8 cellular contexts compared by ENCODE assay signal in the genomic region with DNA sequence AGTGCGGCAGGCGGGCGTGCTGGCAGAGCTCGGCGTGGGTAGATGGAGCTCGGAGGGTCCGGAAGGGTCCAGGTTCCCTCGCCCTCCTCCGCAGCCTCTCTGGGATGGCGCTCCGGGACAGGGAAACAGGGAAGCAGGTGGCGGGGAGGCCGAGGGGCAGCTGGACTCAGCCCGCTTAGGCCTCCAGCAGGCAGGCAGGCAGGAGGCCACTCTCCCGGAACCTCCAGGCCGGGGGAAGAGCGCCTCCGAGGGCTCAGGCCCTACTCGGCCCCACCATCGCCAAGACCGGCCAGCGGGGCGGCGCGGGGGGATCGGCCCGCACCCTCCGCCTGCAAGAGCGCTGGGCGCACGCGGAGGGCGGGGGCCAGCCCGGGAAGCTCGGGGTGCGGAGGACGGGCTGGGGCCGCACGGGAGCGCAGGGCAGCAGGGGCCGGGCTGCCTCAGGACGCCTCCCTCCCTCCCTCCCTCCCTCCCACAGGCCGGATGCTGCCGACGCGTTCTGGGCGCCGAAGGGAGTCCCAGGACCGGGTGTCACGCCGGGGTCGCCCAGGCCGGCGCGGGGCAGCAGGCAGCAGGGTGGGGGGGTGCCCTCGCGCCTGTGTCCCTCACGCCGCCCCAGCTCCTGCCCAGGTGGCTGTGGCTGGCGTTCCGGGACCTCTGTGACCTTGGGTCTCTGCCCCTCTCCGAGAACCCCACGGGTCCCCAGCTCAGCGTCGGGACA. TPM values are rescaled to one million over a fixed set of nuclear protein-coding genes. Genes with fewer than 3 reads are reported as not detected.
A peak's percentile ranks its signal among the peaks of the same experiment; 100 is the strongest.
DNase-seq lines count a peak whose midpoint lies in the region; ATAC-seq, FAIRE-seq and TF ChIP-seq lines count a peak whose summit lies in the region.

No MANE protein-coding gene starts in this region.

- H3K9me3 ChIP-seq in OCI-LY1 (ENCODE audit: low read length) (no peaks in the 10 kb centered on the region), HepG2 (ENCODE audit: low read length) (no peaks in the 10 kb centered on the region), subcutaneous abdominal adipose tissue (ENCODE audit: control insufficient read depth in 5 of 5, low read length in 5 of 5) (no peaks in the 10 kb centered on the region)

- H3K4me3 ChIP-seq in OCI-LY1 (ENCODE audit: low read depth, low read length, poor library complexity, severe bottlenecking) (peak overlapping the region; percentile 76), cardiac fibroblast (replicated peaks in 1 of 2; ENCODE audit: low read depth in 2 of 2, low read length in 2 of 2) (peak overlapping the region; percentile 70 to 84), HepG2 (replicated peaks in 1 of 3; ENCODE audit: insufficient read depth in 1 of 3, low read depth in 2 of 3, low read length in 3 of 3) (peak overlapping the region; percentile 60 to 95 (median 82)), subcutaneous abdominal adipose tissue (ENCODE audit: low read depth in 1 of 5, low read length in 5 of 5) (peak overlapping the region in 4 of 5 donors; percentile 64 to 80 (median 74))

- peak overlapping the region; percentile 84 for H3K4me2 ChIP-seq in OCI-LY1 (ENCODE audit: low read length)
- H3K4me2 ChIP-seq in HepG2 (ENCODE audit: low read depth, low read length) = peak overlapping the region; percentile 75

- H3K4me3 Mint-ChIP-seq in activated T-cell treated with anti-CD3 and anti-CD28 coated beads, Interleukin-2, amount 50 U/mL, for 24 hours = peak overlapping the region; percentile 83

- FAIRE-seq in HepG2 (lab: Jason Lieb, UNC) = no peak

- H3K27ac Mint-ChIP-seq in activated T-cell treated with anti-CD3 and anti-CD28 coated beads, Interleukin-2, amount 50 U/mL, for 24 hours = peak overlapping the region; percentile 81

- BruUV-seq in HepG2 (replicated peaks; lab: Mats Ljungman, UMichigan) = no TSS peak

- no peak overlapping the region for H3K27ac ChIP-seq in OCI-LY1 (ENCODE audit: low read depth, low read length, poor library complexity, severe bottlenecking)
- H3K27ac ChIP-seq in HepG2 (ENCODE audit: extremely low read length, insufficient read depth, low read length) = peak overlapping the region; percentile 89
- H3K27ac ChIP-seq in subcutaneous abdominal adipose tissue (ENCODE audit: low read depth, low read length) = peak overlapping the region; percentile 65

- TF ChIP-seq EP300 in HepG2 (IDR thresholded peaks at IDR 0.05; ENCODE audit: low read depth in 2 of 2, low read length in 2 of 2) = no peak
- no peak for TF ChIP-seq EP300 in HepG2 (CRISPR knock-in tag; IDR thresholded peaks at IDR 0.05; ENCODE audit: borderline replicate concordance)

- no peak for DNase-seq in activated T-cell treated with anti-CD3 and anti-CD28 coated beads, Interleukin-2, amount 50 U/mL, for 24 hours
- DNase-seq in activated T-cell treated with anti-CD3 and anti-CD28 coated beads, Interleukin-2, amount 50 U/mL, for 1 hour = no peak
- peak; percentile 51 to 55 for DNase-seq in cardiac fibroblast (ENCODE audit: low read depth in 2 of 2)
- no peak for DNase-seq in HepG2 (ENCODE audit: low spot score)
- DNase-seq in NCI-H1694 treated with DMSO at 0.1 percent for 48 hours (lab: John Stamatoyannopoulos, UW) = no peak

- H3K79me2 ChIP-seq in OCI-LY1 (ENCODE audit: insufficient read depth, low read length) = no peaks in the 10 kb centered on the region
- peaks cover 27% of the 10 kb centered on the region for H3K79me2 ChIP-seq in HepG2 (ENCODE audit: insufficient read depth, low read length)

- POLR2A ChIA-PET in HepG2 (lab: Yijun Ruan, JAX) = interaction anchor here (1.0 to 8.6 kb wide), 5 partner anchors 13 to 105 kb away, joined by 3 to 115 read pairs (median 7); a partner anchor contains a TSS

- no peaks in the 10 kb centered on the region for H3K9me2 ChIP-seq in OCI-LY1 (ENCODE audit: low read depth, low read length)

- 3% methylated on average over 11 of the region's 65 CpGs for WGBS in HepG2 (ENCODE audit: low lambda C conversion rate)

- peaks cover 39% of the 10 kb centered on the region for H3K4me1 Mint-ChIP-seq in activated T-cell treated with anti-CD3 and anti-CD28 coated beads, Interleukin-2, amount 50 U/mL, for 24 hours (ENCODE audit: low read depth)

- no peaks in the 10 kb centered on the region; the same call in 1 of the 2 replicates for H3K36me3 ChIP-seq in OCI-LY1 (ENCODE audit: insufficient read depth, low read length)
- H3K36me3 ChIP-seq in HepG2 (replicated peaks in 1 of 2; ENCODE audit: control insufficient read depth in 1 of 2, insufficient read depth in 2 of 2, low read length in 2 of 2) = peaks cover 9 to 14% of the 10 kb centered on the region in 2 experiments; a peak in 3 of 5 replicates
- peaks cover 0 to 11% (median 7%) of the 10 kb centered on the region in 5 donors for H3K36me3 ChIP-seq in subcutaneous abdominal adipose tissue (ENCODE audit: control insufficient read depth in 5 of 5, insufficient read depth in 5 of 5, low read length in 5 of 5)

- CTCF ChIA-PET in HepG2 (lab: Yijun Ruan, JAX; ENCODE audit: low intra/inter-chr PET ratio, low total read pairs) = no interaction called here

- H3K27me3 ChIP-seq in OCI-LY1 (ENCODE audit: insufficient read depth, low read length) = no peaks in the 10 kb centered on the region
- no peaks in the 10 kb centered on the region for H3K27me3 ChIP-seq in HepG2 (ENCODE audit: control insufficient read depth in 1 of 2, insufficient read depth in 2 of 2, low read length in 2 of 2)
- H3K27me3 ChIP-seq in subcutaneous abdominal adipose tissue (ENCODE audit: control insufficient read depth in 5 of 5, insufficient read depth in 4 of 5, low read length in 5 of 5) = no peaks in the 10 kb centered on the region

- peak; percentile 20 for ATAC-seq in HG02678 (IDR thresholded peaks at IDR 0.05; ENCODE audit: unreplicated experiment)
- ATAC-seq in HepG2 = peak; percentile 2

- peaks cover 11% of the 10 kb centered on the region for H3K36me3 Mint-ChIP-seq in activated T-cell treated with anti-CD3 and anti-CD28 coated beads, Interleukin-2, amount 50 U/mL, for 24 hours (ENCODE audit: low read depth)

- intact Hi-C loops in HepG2 (cut with micrococcal nuclease; ENCODE audit: unreplicated experiment) = loop anchor here (2.0 kb wide), 2 partner anchors 13 to 21 kb away; no protein-coding TSS in a partner anchor

- H3F3A ChIP-seq in OCI-LY1 (ENCODE audit: insufficient read depth, low read length) = no peaks in the 10 kb centered on the region

- TF ChIP-seq POLR2A in HepG2 (IDR thresholded peaks at IDR 0.05; ENCODE audit: insufficient read depth in 1 of 2, low read depth in 2 of 2, low read length in 2 of 2) = no peak

- TF ChIP-seq RAD21 in HepG2 (CRISPR knock-in tag; IDR thresholded peaks at IDR 0.05) = no peak

- no peaks in the 10 kb centered on the region for H4K20me1 ChIP-seq in OCI-LY1 (ENCODE audit: insufficient read depth, low read length)
- H4K20me1 ChIP-seq in HepG2 (ENCODE audit: insufficient read depth, low read length) = peaks cover 20% of the 10 kb centered on the region; the same call in 1 of the 2 replicates

- H3K27me3 Mint-ChIP-seq in activated T-cell treated with anti-CD3 and anti-CD28 coated beads, Interleukin-2, amount 50 U/mL, for 24 hours = no peaks in the 10 kb centered on the region

- no peaks in the 10 kb centered on the region for H3K9me3 Mint-ChIP-seq in activated T-cell treated with anti-CD3 and anti-CD28 coated beads, Interleukin-2, amount 50 U/mL, for 24 hours

- H2AFZ ChIP-seq in OCI-LY1 (ENCODE audit: low read length) (no peak overlapping the region), HepG2 (ENCODE audit: low read length) (no peak overlapping the region)

- H3K9ac ChIP-seq in OCI-LY1 (ENCODE audit: low read length) = peak overlapping the region; percentile 83
- peak overlapping the region; percentile 86 for H3K9ac ChIP-seq in HepG2 (ENCODE audit: insufficient read depth, low read depth, low read length)
- H3K9ac ChIP-seq in subcutaneous abdominal adipose tissue (ENCODE audit: low read length in 5 of 5) = peak overlapping the region in 4 of 5 donors; percentile 18 to 81 (median 74)

- peaks cover 15% of the 10 kb centered on the region for H3K4me1 ChIP-seq in OCI-LY1 (ENCODE audit: insufficient read depth, low read length, severe bottlenecking)
- H3K4me1 ChIP-seq in HepG2 (ENCODE audit: insufficient read depth, low read length) = peaks cover 43% of the 10 kb centered on the region
- H3K4me1 ChIP-seq in subcutaneous abdominal adipose tissue (ENCODE audit: control insufficient read depth in 5 of 5, insufficient read depth in 5 of 5, low read length in 5 of 5) = peaks cover 1 to 41% (median 32%) of the 10 kb centered on the region in 5 donors

- TF ChIP-seq CTCF in OCI-LY1 (IDR thresholded peaks at IDR 0.05; ENCODE audit: low read length) = no peak
- TF ChIP-seq CTCF in cardiac fibroblast (IDR thresholded peaks at IDR 0.05; ENCODE audit: low read depth, low read length) = no peak
- TF ChIP-seq CTCF in HepG2 (CRISPR knock-in tag; IDR thresholded peaks at IDR 0.05) = 0 out of 2 replicates have a peak, but pooled peaks have one; percentile 14

- in situ Hi-C loops in HepG2 (cut with HindIII; ENCODE audit: extremely low pct_ligation_motif_present, low pct_unique_long_range_greater_than_20kb) = no loop called here

RNA-seq across cellular contexts. Expression of a gene that starts 1.0 kb away (rescaled TPM):
- total RNA-seq in HepG2 (2016; rRNA removed; fragmentation: Illumina TruSeq; extraction: Trizol) = 69.2 and 93.5 TPM in 2 replicates
- 62.1 and 64.9 TPM in 2 replicates for total RNA-seq in HepG2 (2016; cell fraction: cytosol; rRNA removed; fragmentation: Illumina TruSeq; extraction: Trizol; ENCODE audit: low read depth)
- 62.4 and 88.8 TPM in 2 replicates for total RNA-seq in HepG2 (2016; cell fraction: insoluble cytoplasmic fraction; rRNA removed; fragmentation: Illumina TruSeq; extraction: Trizol)
- total RNA-seq in HepG2 (2016; cell fraction: membrane; rRNA removed; fragmentation: Illumina TruSeq; extraction: Trizol) = 158 and 164 TPM in 2 replicates
- 79.6 and 99.8 TPM in 2 replicates for total RNA-seq in HepG2 (2016; cell fraction: nucleus; rRNA removed; fragmentation: Illumina TruSeq; extraction: Trizol)
- 130 and 170 TPM in 2 replicates for polyA plus RNA-seq in HepG2 (2011; rRNA removed)
- 134 and 140 TPM in 2 replicates for polyA plus RNA-seq in HepG2 (2011; cell fraction: cytosol; rRNA removed)
- polyA plus RNA-seq in HepG2 (2011; cell fraction: nucleus; rRNA removed) = 514 and 596 TPM in 2 replicates
- polyA plus RNA-seq in HepG2 (2012) = 117 and 181 TPM in 2 replicates
- 82.9 and 88.8 TPM in 2 replicates for polyA plus RNA-seq in HepG2 (2016; cell fraction: cytosol; fragmentation: Illumina TruSeq; extraction: Trizol; ENCODE audit: low read depth)
- 78.6 and 97.2 TPM in 2 replicates for polyA plus RNA-seq in HepG2 (2016; cell fraction: insoluble cytoplasmic fraction; fragmentation: Illumina TruSeq; extraction: Trizol; ENCODE audit: low read depth)
- polyA plus RNA-seq in HepG2 (2016; cell fraction: membrane; fragmentation: Illumina TruSeq; extraction: Trizol; ENCODE audit: low read depth) = 156 and 172 TPM in 2 replicates
- 171 and 174 TPM in 2 replicates for polyA plus RNA-seq in HepG2 (2016; cell fraction: nucleus; fragmentation: Illumina TruSeq; extraction: Trizol; ENCODE audit: insufficient read depth, low read depth)
- 166 and 188 TPM in 2 replicates for polyA minus RNA-seq in HepG2 (2011; rRNA and poly(A)+ RNA removed; ENCODE audit: low replicate concordance)
- 100 and 102 TPM in 2 replicates for polyA minus RNA-seq in HepG2 (2011; cell fraction: cytosol; rRNA and poly(A)+ RNA removed)
- 118 and 140 TPM in 2 replicates for polyA minus RNA-seq in HepG2 (2011; cell fraction: nucleus; rRNA and poly(A)+ RNA removed)

RNA-seq across cellular contexts. Expression of a gene that starts 11.9 kb away (rescaled TPM):
- 0.35 TPM in 1 of 2 replicates, not detected in the other for total RNA-seq in HepG2 (2016; rRNA removed; fragmentation: Illumina TruSeq; extraction: Trizol)
- total RNA-seq in HepG2 (2016; cell fraction: cytosol; rRNA removed; fragmentation: Illumina TruSeq; extraction: Trizol; ENCODE audit: low read depth) = not detected in 2 replicates
- 0.30 TPM in 1 of 2 replicates, not detected in the other for total RNA-seq in HepG2 (2016; cell fraction: insoluble cytoplasmic fraction; rRNA removed; fragmentation: Illumina TruSeq; extraction: Trizol)
- not detected in 2 replicates for total RNA-seq in HepG2 (2016; cell fraction: membrane; rRNA removed; fragmentation: Illumina TruSeq; extraction: Trizol)
- total RNA-seq in HepG2 (2016; cell fraction: nucleus; rRNA removed; fragmentation: Illumina TruSeq; extraction: Trizol) = 0.56 TPM in 1 of 2 replicates, not detected in the other
- not detected in 2 replicates for polyA plus RNA-seq in HepG2 (2011; rRNA removed)
- polyA plus RNA-seq in HepG2 (2011; cell fraction: cytosol; rRNA removed) = not detected in 2 replicates
- polyA plus RNA-seq in HepG2 (2011; cell fraction: nucleus; rRNA removed) = 0.78 and 0.82 TPM in 2 replicates
- polyA plus RNA-seq in HepG2 (2012) = not detected in 2 replicates
- not detected in 2 replicates for polyA plus RNA-seq in HepG2 (2016; cell fraction: cytosol; fragmentation: Illumina TruSeq; extraction: Trizol; ENCODE audit: low read depth)
- polyA plus RNA-seq in HepG2 (2016; cell fraction: insoluble cytoplasmic fraction; fragmentation: Illumina TruSeq; extraction: Trizol; ENCODE audit: low read depth) = not detected in 2 replicates
- not detected in 2 replicates for polyA plus RNA-seq in HepG2 (2016; cell fraction: membrane; fragmentation: Illumina TruSeq; extraction: Trizol; ENCODE audit: low read depth)
- 0.91 and 1.1 TPM in 2 replicates for polyA plus RNA-seq in HepG2 (2016; cell fraction: nucleus; fragmentation: Illumina TruSeq; extraction: Trizol; ENCODE audit: insufficient read depth, low read depth)
- 0.44 and 0.47 TPM in 2 replicates for polyA minus RNA-seq in HepG2 (2011; rRNA and poly(A)+ RNA removed; ENCODE audit: low replicate concordance)
- not detected in 2 replicates for polyA minus RNA-seq in HepG2 (2011; cell fraction: cytosol; rRNA and poly(A)+ RNA removed)
- polyA minus RNA-seq in HepG2 (2011; cell fraction: nucleus; rRNA and poly(A)+ RNA removed) = not detected in 2 replicates

RNA-seq across cellular contexts. Expression of a gene that starts 15.0 kb away (rescaled TPM):
- total RNA-seq in HepG2 (2016; rRNA removed; fragmentation: Illumina TruSeq; extraction: Trizol) = 160 and 161 TPM in 2 replicates
- 45.2 and 49.8 TPM in 2 replicates for total RNA-seq in HepG2 (2016; cell fraction: cytosol; rRNA removed; fragmentation: Illumina TruSeq; extraction: Trizol; ENCODE audit: low read depth)
- 158 and 162 TPM in 2 replicates for total RNA-seq in HepG2 (2016; cell fraction: insoluble cytoplasmic fraction; rRNA removed; fragmentation: Illumina TruSeq; extraction: Trizol)
- total RNA-seq in HepG2 (2016; cell fraction: membrane; rRNA removed; fragmentation: Illumina TruSeq; extraction: Trizol) = 63.1 and 66.1 TPM in 2 replicates
- total RNA-seq in HepG2 (2016; cell fraction: nucleus; rRNA removed; fragmentation: Illumina TruSeq; extraction: Trizol) = 98.3 and 116 TPM in 2 replicates
- polyA plus RNA-seq in HepG2 (2011; rRNA removed) = 90.9 and 126 TPM in 2 replicates
- polyA plus RNA-seq in HepG2 (2011; cell fraction: cytosol; rRNA removed) = 81.2 and 85.2 TPM in 2 replicates
- 240 and 268 TPM in 2 replicates for polyA plus RNA-seq in HepG2 (2011; cell fraction: nucleus; rRNA removed)
- polyA plus RNA-seq in HepG2 (2012) = 80.8 and 157 TPM in 2 replicates
- 43.0 and 45.0 TPM in 2 replicates for polyA plus RNA-seq in HepG2 (2016; cell fraction: cytosol; fragmentation: Illumina TruSeq; extraction: Trizol; ENCODE audit: low read depth)
- 179 and 191 TPM in 2 replicates for polyA plus RNA-seq in HepG2 (2016; cell fraction: insoluble cytoplasmic fraction; fragmentation: Illumina TruSeq; extraction: Trizol; ENCODE audit: low read depth)
- 48.5 and 49.4 TPM in 2 replicates for polyA plus RNA-seq in HepG2 (2016; cell fraction: membrane; fragmentation: Illumina TruSeq; extraction: Trizol; ENCODE audit: low read depth)
- 190 and 194 TPM in 2 replicates for polyA plus RNA-seq in HepG2 (2016; cell fraction: nucleus; fragmentation: Illumina TruSeq; extraction: Trizol; ENCODE audit: insufficient read depth, low read depth)
- 245 and 268 TPM in 2 replicates for polyA minus RNA-seq in HepG2 (2011; rRNA and poly(A)+ RNA removed; ENCODE audit: low replicate concordance)
- 106 and 114 TPM in 2 replicates for polyA minus RNA-seq in HepG2 (2011; cell fraction: cytosol; rRNA and poly(A)+ RNA removed)
- 238 and 284 TPM in 2 replicates for polyA minus RNA-seq in HepG2 (2011; cell fraction: nucleus; rRNA and poly(A)+ RNA removed)

RNA-seq across cellular contexts. Expression of a gene that starts 52.9 kb away (rescaled TPM):
- 11.3 and 15.5 TPM in 2 replicates for total RNA-seq in HepG2 (2016; rRNA removed; fragmentation: Illumina TruSeq; extraction: Trizol)
- total RNA-seq in HepG2 (2016; cell fraction: cytosol; rRNA removed; fragmentation: Illumina TruSeq; extraction: Trizol; ENCODE audit: low read depth) = 5.8 and 6.9 TPM in 2 replicates
- 9.7 and 18.4 TPM in 2 replicates for total RNA-seq in HepG2 (2016; cell fraction: insoluble cytoplasmic fraction; rRNA removed; fragmentation: Illumina TruSeq; extraction: Trizol)
- total RNA-seq in HepG2 (2016; cell fraction: membrane; rRNA removed; fragmentation: Illumina TruSeq; extraction: Trizol) = 4.5 and 5.1 TPM in 2 replicates
- total RNA-seq in HepG2 (2016; cell fraction: nucleus; rRNA removed; fragmentation: Illumina TruSeq; extraction: Trizol) = 22.2 and 24.1 TPM in 2 replicates
- polyA plus RNA-seq in HepG2 (2011; rRNA removed) = 32.6 and 34.1 TPM in 2 replicates
- polyA plus RNA-seq in HepG2 (2011; cell fraction: cytosol; rRNA removed) = 7.9 and 9.8 TPM in 2 replicates
- 162 and 171 TPM in 2 replicates for polyA plus RNA-seq in HepG2 (2011; cell fraction: nucleus; rRNA removed)
- 19.0 and 22.7 TPM in 2 replicates for polyA plus RNA-seq in HepG2 (2012)
- polyA plus RNA-seq in HepG2 (2016; cell fraction: cytosol; fragmentation: Illumina TruSeq; extraction: Trizol; ENCODE audit: low read depth) = 1.4 and 1.7 TPM in 2 replicates
- polyA plus RNA-seq in HepG2 (2016; cell fraction: insoluble cytoplasmic fraction; fragmentation: Illumina TruSeq; extraction: Trizol; ENCODE audit: low read depth) = 8.1 and 8.4 TPM in 2 replicates
- polyA plus RNA-seq in HepG2 (2016; cell fraction: membrane; fragmentation: Illumina TruSeq; extraction: Trizol; ENCODE audit: low read depth) = 2.1 and 3.0 TPM in 2 replicates
- polyA plus RNA-seq in HepG2 (2016; cell fraction: nucleus; fragmentation: Illumina TruSeq; extraction: Trizol; ENCODE audit: insufficient read depth, low read depth) = 78.5 and 90.7 TPM in 2 replicates
- 16.4 and 18.6 TPM in 2 replicates for polyA minus RNA-seq in HepG2 (2011; rRNA and poly(A)+ RNA removed; ENCODE audit: low replicate concordance)
- polyA minus RNA-seq in HepG2 (2011; cell fraction: cytosol; rRNA and poly(A)+ RNA removed) = 2.5 and 4.4 TPM in 2 replicates
- polyA minus RNA-seq in HepG2 (2011; cell fraction: nucleus; rRNA and poly(A)+ RNA removed) = 31.4 and 38.0 TPM in 2 replicates

Comparison
In these comparisons a context has a peak if more than half of its experiments do, and no peak if none do; other contexts are left out.
1. DNase-seq: peak in cardiac fibroblast (2 of 2); none in activated T-cell treated with anti-CD3 and anti-CD28 coated beads, Interleukin-2, amount 50 U/mL, for 24 hours (single experiment), activated T-cell treated with anti-CD3 and anti-CD28 coated beads, Interleukin-2, amount 50 U/mL, for 1 hour (single experiment), HepG2 (single experiment) and NCI-H1694 treated with DMSO at 0.1 percent for 48 hours (single experiment).
2. Peak in every context shown above with its lines, with median percentiles within 50 percentile points of each other: H3K4me3 ChIP-seq and H3K9ac ChIP-seq.